In the genomic region with DNA sequence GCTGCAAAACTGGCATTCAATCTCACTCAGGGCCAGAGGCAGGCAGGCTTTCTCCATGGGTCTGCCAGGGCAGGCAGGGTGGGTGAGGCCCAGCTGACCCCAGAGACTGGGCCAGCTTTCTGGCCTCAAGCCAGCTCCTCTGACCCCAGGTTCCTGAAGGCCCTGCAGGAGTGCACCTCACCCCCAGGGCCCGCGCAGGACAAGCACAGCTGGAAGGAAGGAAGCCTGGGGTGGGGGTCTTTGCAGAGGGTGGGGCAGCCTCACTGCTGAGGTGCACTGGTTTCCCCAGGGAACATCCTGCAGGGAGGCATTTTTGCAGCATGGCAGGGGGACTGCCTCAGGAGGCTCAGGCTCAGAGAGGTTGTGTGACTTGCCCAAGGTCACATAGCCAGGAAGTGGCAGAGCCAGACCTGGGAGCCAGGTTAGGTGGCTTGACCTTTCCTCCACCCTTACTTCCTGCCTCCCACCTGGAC, we compare ENCODE assay signal across 11 cellular contexts. TPM values are rescaled to one million over a fixed set of nuclear protein-coding genes. Genes with fewer than 3 reads are reported as not detected.
DNase-seq lines count a peak whose midpoint lies in the region; ATAC-seq and TF ChIP-seq lines count a peak whose summit lies in the region.
"Had no signal": no experiment of that assay in that cellular context is flagged by ENCODE, and none has a peak within 500 bp of the region (broad histone marks: within the 10 kb centered on the region; RNA-seq: fewer than 3 reads in every experiment).

No MANE protein-coding gene starts in this region.

- no peak for DNase-seq in activated naive CD4-positive, alpha-beta T cell (lab: John Stamatoyannopoulos, UW)
- DNase-seq in brain microvascular endothelial cell, result no peak
- peak in 2 of 3 donors; percentile 46 to 63 for DNase-seq in mucosa of descending colon
- no peak for DNase-seq in uterus
- DNase-seq in nucleus accumbens (lab: John Stamatoyannopoulos, UW), result no peak
- DNase-seq in left lobe of liver (ENCODE audit: low spot score), result no peak
- DNase-seq: activated effector memory CD4-positive, alpha-beta T cell treated with Interleukin-2 at 50 U/mL for 16 hours; stimulated activated CD4-positive, alpha-beta T cell treated with anti-CD3 and anti-CD28 coated beads, Interleukin-4, amount 100 ng/mL, for 1 hour had no signal

- in situ Hi-C loops in brain microvascular endothelial cell (cut with HindIII; ENCODE audit: low pct_ligation_motif_present, low sequenced_read_pairs), result no loop called here

- no peaks in the 10 kb centered on the region for H3K9me3 Mint-ChIP-seq in activated naive CD4-positive, alpha-beta T cell treated with anti-CD3 and anti-CD28 coated beads, Interleukin-2, amount 50 U/mL, for 24 hours
- H3K9me3 Mint-ChIP-seq: neural crest cell had no signal

- H3K27me3 Mint-ChIP-seq in activated naive CD4-positive, alpha-beta T cell treated with anti-CD3 and anti-CD28 coated beads, Interleukin-2, amount 50 U/mL, for 24 hours, result no peaks in the 10 kb centered on the region

- H3K4me1 ChIP-seq in mucosa of descending colon (ENCODE audit: low read depth) (peaks cover 30% of the 10 kb centered on the region), uterus (peaks cover 0 to 4% of the 10 kb centered on the region in 2 donors)

- TF ChIP-seq CTCF in brain microvascular endothelial cell (IDR thresholded peaks at IDR 0.05; ENCODE audit: low read depth, low read length, missing control alignments), result no peak
- no peak for TF ChIP-seq CTCF in mucosa of descending colon (IDR thresholded peaks at IDR 0.05)
- TF ChIP-seq CTCF in uterus (IDR thresholded peaks at IDR 0.05), result no peak

- H3K36me3 ChIP-seq in brain microvascular endothelial cell (replicated peaks) (no peaks in the 10 kb centered on the region), mucosa of descending colon (ENCODE audit: low read depth) (no peaks in the 10 kb centered on the region), uterus (no peaks in the 10 kb centered on the region)

- no peak overlapping the region for H3K4me3 ChIP-seq in brain microvascular endothelial cell (ENCODE audit: low read depth, low read length)
- H3K4me3 ChIP-seq in mucosa of descending colon, result no peak overlapping the region
- H3K4me3 ChIP-seq in uterus, result no peak overlapping the region

- H3K27ac Mint-ChIP-seq in activated naive CD4-positive, alpha-beta T cell treated with anti-CD3 and anti-CD28 coated beads, Interleukin-2, amount 50 U/mL, for 24 hours, result peak overlapping the region; percentile 70

- H3K4me1 Mint-ChIP-seq in activated naive CD4-positive, alpha-beta T cell treated with anti-CD3 and anti-CD28 coated beads, Interleukin-2, amount 50 U/mL, for 24 hours, result peaks cover 46% of the 10 kb centered on the region

- H3K9me3 ChIP-seq in mucosa of descending colon (no peaks in the 10 kb centered on the region), uterus (no peaks in the 10 kb centered on the region)

- H3K4me3 Mint-ChIP-seq in activated naive CD4-positive, alpha-beta T cell treated with anti-CD3 and anti-CD28 coated beads, Interleukin-2, amount 50 U/mL, for 24 hours, result peak overlapping the region; percentile 85
- H3K4me3 Mint-ChIP-seq: neural crest cell had no signal

- no peaks in the 10 kb centered on the region for H3K27me3 ChIP-seq in brain microvascular endothelial cell (replicated peaks)
- no peaks in the 10 kb centered on the region for H3K27me3 ChIP-seq in uterus

- H3K27ac ChIP-seq in brain microvascular endothelial cell (peak overlapping the region; percentile 94), uterus (peak overlapping the region; percentile 69 to 78)

- H3K36me3 Mint-ChIP-seq in activated naive CD4-positive, alpha-beta T cell treated with anti-CD3 and anti-CD28 coated beads, Interleukin-2, amount 50 U/mL, for 24 hours, result no peaks in the 10 kb centered on the region

- TF ChIP-seq POLR2A in uterus (IDR thresholded peaks at IDR 0.05), result no peak

- intact Hi-C loops in mucosa of descending colon (cut with DNase I, micrococcal nuclease), result no loop called here
- intact Hi-C loops in uterus (cut with DNase I; ENCODE audit: low total_unique reads), result no loop called here

- ATAC-seq in mucosa of descending colon (peak; percentile 13), left lobe of liver (no peak), HG02642 (IDR thresholded peaks at IDR 0.05; ENCODE audit: poor library complexity, unreplicated experiment) (no peak)

RNA-seq across cellular contexts. Expression of gene AFAP1, which starts 31.5 kb away (rescaled TPM):
- total RNA-seq in mucosa of descending colon (10 to 100 TPM; 31.4 to 59.1 (median 37.1) TPM), uterus (10 to 100 TPM in 2 of 4 donors, 1 to 10 TPM in 2; 8.2 to 55.0 (median 28.9) TPM), left lobe of liver (1.3 TPM)

Comparison
In these comparisons a context has a peak if more than half of its experiments do, and no peak if none do; other contexts are left out.
1. DNase-seq: peak in mucosa of descending colon (2 of 3); none in activated naive CD4-positive, alpha-beta T cell (0 of 4), brain microvascular endothelial cell (single experiment), uterus (0 of 2), nucleus accumbens (0 of 56) and left lobe of liver (single experiment).